Comparison of ENCODE assay signal across 3 cellular contexts in the genomic region with DNA sequence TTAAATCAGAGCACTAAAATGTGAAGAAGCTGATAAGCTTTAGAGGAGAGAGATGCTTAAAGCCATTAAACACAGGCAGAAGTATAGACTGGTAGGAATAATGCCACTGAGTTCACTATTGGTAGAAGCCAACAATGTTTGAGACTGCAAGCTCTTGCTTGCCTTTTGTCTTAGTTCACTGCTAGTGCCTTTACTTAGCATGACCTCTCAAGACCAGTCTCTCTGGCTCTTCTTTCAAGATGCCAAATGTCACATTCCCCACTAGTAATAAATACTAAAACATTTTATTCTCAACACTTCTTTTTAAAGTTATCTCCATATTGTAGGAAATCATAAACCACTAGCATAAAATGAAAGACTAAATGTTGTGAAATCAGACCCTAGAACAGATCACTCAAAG.
TF ChIP-seq lines count a peak whose summit lies in the region.

No MANE protein-coding gene starts in this region.

TF ChIP-seq in SK-N-SH treated with all-trans-retinoic acid at 6 μM for 48 hours, 23 proteins besides CTCF, POLR2A, EP300 and RAD21 (continues in another document):
- TF ChIP-seq, protein P1, sequence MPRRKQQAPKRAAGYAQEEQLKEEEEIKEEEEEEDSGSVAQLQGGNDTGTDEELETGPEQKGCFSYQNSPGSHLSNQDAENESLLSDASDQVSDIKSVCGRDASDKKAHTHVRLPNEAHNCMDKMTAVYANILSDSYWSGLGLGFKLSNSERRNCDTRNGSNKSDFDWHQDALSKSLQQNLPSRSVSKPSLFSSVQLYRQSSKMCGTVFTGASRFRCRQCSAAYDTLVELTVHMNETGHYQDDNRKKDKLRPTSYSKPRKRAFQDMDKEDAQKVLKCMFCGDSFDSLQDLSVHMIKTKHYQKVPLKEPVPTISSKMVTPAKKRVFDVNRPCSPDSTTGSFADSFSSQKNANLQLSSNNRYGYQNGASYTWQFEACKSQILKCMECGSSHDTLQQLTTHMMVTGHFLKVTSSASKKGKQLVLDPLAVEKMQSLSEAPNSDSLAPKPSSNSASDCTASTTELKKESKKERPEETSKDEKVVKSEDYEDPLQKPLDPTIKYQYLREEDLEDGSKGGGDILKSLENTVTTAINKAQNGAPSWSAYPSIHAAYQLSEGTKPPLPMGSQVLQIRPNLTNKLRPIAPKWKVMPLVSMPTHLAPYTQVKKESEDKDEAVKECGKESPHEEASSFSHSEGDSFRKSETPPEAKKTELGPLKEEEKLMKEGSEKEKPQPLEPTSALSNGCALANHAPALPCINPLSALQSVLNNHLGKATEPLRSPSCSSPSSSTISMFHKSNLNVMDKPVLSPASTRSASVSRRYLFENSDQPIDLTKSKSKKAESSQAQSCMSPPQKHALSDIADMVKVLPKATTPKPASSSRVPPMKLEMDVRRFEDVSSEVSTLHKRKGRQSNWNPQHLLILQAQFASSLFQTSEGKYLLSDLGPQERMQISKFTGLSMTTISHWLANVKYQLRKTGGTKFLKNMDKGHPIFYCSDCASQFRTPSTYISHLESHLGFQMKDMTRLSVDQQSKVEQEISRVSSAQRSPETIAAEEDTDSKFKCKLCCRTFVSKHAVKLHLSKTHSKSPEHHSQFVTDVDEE (CRISPR knock-in tag; IDR thresholded peaks at IDR 0.05): no peak
- TF ChIP-seq RARB (CRISPR knock-in tag; IDR thresholded peaks at IDR 0.05): no peak
- TF ChIP-seq TOX (CRISPR knock-in tag; IDR thresholded peaks at IDR 0.05; ENCODE audit: borderline replicate concordance): no peak
- TF ChIP-seq, protein P2, sequence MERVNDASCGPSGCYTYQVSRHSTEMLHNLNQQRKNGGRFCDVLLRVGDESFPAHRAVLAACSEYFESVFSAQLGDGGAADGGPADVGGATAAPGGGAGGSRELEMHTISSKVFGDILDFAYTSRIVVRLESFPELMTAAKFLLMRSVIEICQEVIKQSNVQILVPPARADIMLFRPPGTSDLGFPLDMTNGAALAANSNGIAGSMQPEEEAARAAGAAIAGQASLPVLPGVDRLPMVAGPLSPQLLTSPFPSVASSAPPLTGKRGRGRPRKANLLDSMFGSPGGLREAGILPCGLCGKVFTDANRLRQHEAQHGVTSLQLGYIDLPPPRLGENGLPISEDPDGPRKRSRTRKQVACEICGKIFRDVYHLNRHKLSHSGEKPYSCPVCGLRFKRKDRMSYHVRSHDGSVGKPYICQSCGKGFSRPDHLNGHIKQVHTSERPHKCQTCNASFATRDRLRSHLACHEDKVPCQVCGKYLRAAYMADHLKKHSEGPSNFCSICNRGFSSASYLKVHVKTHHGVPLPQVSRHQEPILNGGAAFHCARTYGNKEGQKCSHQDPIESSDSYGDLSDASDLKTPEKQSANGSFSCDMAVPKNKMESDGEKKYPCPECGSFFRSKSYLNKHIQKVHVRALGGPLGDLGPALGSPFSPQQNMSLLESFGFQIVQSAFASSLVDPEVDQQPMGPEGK (CRISPR knock-in tag; IDR thresholded peaks at IDR 0.05; ENCODE audit: borderline replicate concordance): no peak
- no peak for TF ChIP-seq ZFP3 (CRISPR knock-in tag; IDR thresholded peaks at IDR 0.05)
- TF ChIP-seq SNAI2 (CRISPR knock-in tag; IDR thresholded peaks at IDR 0.05): no peak
- TF ChIP-seq, protein P3, sequence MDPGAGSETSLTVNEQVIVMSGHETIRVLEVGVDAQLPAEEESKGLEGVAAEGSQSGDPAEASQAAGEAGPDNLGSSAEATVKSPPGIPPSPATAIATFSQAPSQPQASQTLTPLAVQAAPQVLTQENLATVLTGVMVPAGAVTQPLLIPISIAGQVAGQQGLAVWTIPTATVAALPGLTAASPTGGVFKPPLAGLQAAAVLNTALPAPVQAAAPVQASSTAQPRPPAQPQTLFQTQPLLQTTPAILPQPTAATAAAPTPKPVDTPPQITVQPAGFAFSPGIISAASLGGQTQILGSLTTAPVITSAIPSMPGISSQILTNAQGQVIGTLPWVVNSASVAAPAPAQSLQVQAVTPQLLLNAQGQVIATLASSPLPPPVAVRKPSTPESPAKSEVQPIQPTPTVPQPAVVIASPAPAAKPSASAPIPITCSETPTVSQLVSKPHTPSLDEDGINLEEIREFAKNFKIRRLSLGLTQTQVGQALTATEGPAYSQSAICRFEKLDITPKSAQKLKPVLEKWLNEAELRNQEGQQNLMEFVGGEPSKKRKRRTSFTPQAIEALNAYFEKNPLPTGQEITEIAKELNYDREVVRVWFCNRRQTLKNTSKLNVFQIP (CRISPR knock-in tag; IDR thresholded peaks at IDR 0.05; ENCODE audit: borderline replicate concordance, low read depth): no peak
- no peak for TF ChIP-seq CSDC2 (CRISPR knock-in tag; IDR thresholded peaks at IDR 0.05)
- no peak for TF ChIP-seq ZFP30 (CRISPR knock-in tag; IDR thresholded peaks at IDR 0.05)
- TF ChIP-seq ZNF8 (CRISPR knock-in tag; IDR thresholded peaks at IDR 0.05): no peak

TF ChIP-seq in SK-N-SH, 30 proteins besides CTCF, POLR2A, EP300 and RAD21:
- no peak for TF ChIP-seq CHD2 (IDR thresholded peaks at IDR 0.05; ENCODE audit: low read length, partially characterized antibody)
- no peak for TF ChIP-seq MXI1 (IDR thresholded peaks at IDR 0.05; ENCODE audit: low read depth, low read length)
- TF ChIP-seq JUND (IDR thresholded peaks at IDR 0.05): no peak
- TF ChIP-seq YY1 (IDR thresholded peaks at IDR 0.05; ENCODE audit: low read depth): no peak
- TF ChIP-seq TAF1 (IDR thresholded peaks at IDR 0.05; ENCODE audit: borderline replicate concordance, low read depth, low read length): no peak
- TF ChIP-seq, protein P4, sequence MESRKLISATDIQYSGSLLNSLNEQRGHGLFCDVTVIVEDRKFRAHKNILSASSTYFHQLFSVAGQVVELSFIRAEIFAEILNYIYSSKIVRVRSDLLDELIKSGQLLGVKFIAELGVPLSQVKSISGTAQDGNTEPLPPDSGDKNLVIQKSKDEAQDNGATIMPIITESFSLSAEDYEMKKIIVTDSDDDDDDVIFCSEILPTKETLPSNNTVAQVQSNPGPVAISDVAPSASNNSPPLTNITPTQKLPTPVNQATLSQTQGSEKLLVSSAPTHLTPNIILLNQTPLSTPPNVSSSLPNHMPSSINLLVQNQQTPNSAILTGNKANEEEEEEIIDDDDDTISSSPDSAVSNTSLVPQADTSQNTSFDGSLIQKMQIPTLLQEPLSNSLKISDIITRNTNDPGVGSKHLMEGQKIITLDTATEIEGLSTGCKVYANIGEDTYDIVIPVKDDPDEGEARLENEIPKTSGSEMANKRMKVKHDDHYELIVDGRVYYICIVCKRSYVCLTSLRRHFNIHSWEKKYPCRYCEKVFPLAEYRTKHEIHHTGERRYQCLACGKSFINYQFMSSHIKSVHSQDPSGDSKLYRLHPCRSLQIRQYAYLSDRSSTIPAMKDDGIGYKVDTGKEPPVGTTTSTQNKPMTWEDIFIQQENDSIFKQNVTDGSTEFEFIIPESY (IDR thresholded peaks at IDR 0.05; ENCODE audit: borderline replicate concordance, low read depth): no peak
- TF ChIP-seq, protein P5, sequence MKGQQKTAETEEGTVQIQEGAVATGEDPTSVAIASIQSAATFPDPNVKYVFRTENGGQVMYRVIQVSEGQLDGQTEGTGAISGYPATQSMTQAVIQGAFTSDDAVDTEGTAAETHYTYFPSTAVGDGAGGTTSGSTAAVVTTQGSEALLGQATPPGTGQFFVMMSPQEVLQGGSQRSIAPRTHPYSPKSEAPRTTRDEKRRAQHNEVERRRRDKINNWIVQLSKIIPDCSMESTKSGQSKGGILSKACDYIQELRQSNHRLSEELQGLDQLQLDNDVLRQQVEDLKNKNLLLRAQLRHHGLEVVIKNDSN (IDR thresholded peaks at IDR 0.05; ENCODE audit: borderline replicate concordance, low read depth): no peak
- no peak for TF ChIP-seq SIN3A (IDR thresholded peaks at IDR 0.05; ENCODE audit: borderline replicate concordance, low read depth, low read length)
- TF ChIP-seq, protein P6, sequence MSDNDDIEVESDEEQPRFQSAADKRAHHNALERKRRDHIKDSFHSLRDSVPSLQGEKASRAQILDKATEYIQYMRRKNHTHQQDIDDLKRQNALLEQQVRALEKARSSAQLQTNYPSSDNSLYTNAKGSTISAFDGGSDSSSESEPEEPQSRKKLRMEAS (IDR thresholded peaks at IDR 0.05; ENCODE audit: low read depth): no peak
- no peak for TF ChIP-seq RXRA (IDR thresholded peaks at IDR 0.05; ENCODE audit: borderline replicate concordance, low read depth)
- TF ChIP-seq, protein P7, sequence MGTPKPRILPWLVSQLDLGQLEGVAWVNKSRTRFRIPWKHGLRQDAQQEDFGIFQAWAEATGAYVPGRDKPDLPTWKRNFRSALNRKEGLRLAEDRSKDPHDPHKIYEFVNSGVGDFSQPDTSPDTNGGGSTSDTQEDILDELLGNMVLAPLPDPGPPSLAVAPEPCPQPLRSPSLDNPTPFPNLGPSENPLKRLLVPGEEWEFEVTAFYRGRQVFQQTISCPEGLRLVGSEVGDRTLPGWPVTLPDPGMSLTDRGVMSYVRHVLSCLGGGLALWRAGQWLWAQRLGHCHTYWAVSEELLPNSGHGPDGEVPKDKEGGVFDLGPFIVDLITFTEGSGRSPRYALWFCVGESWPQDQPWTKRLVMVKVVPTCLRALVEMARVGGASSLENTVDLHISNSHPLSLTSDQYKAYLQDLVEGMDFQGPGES (IDR thresholded peaks at IDR 0.05; ENCODE audit: low read depth, low read length): no peak

TF ChIP-seq in K562, 482 proteins besides CTCF, POLR2A, EP300 and RAD21:
- TF ChIP-seq ELF4 (CRISPR knock-in tag; IDR thresholded peaks at IDR 0.05) (no peak), CEBPB (tag; IDR thresholded peaks at IDR 0.05) (peak; percentile 49; the same call in 1 of the 2 replicates)
